30 cellular contexts compared by ENCODE assay signal in the genomic region with DNA sequence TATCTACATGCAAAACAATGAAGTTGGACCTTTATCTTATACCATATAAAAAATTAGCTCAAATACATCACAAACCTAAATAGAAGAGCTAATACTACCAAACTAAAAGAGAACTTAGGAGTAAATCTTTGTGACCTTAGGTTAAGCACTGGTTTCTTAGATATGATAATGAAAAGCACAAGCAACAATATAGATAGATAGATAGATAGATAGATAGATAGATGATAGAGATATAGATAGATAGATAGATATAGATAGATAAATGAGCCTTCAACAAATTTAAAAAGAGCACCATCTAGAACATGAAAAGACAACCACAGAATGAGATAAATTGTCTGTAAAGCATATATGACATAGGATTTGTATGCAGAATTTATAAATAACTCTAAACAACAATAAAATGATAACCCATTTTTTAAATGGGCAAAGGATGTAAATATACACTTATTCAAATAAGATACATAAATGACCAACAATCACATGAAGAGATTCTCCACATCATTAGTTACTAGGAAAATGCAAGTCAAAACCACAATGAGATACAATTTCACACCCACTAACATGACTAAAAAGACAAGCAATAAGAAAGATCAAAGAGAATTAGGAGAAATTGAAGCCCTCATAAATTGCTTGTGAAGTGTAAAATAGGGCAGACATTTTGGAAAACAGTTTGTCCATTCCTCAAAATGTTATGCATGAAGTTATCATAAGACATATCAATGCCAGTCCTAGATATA.
DNase-seq lines count a peak whose midpoint lies in the region; ATAC-seq, FAIRE-seq and TF ChIP-seq lines count a peak whose summit lies in the region.
"Had no signal": no experiment of that assay in that cellular context is flagged by ENCODE, and none has a peak within 500 bp of the region (broad histone marks: within the 10 kb centered on the region; RNA-seq: fewer than 3 reads in every experiment).

No MANE protein-coding gene starts in this region.

- ATAC-seq in activated CD4-positive, CD25-positive, alpha-beta regulatory T cell treated with anti-CD3 and anti-CD28 coated beads, Interleukin-2, amount 50 U/mL, for 24 hours: peak; percentile 72 to 84
- ATAC-seq in HG03378 (IDR thresholded peaks at IDR 0.05; ENCODE audit: unreplicated experiment) (peak; percentile 46), K562 (no peak), pancreas (no peak)
- ATAC-seq: HCT116; lower lobe of right lung; naive thymus-derived CD8-positive, alpha-beta T cell; PC-3; psoas muscle; upper lobe of right lung had no signal

- no peaks in the 10 kb centered on the region for H3K4me1 ChIP-seq in K562 (replicated peaks in 1 of 2; ENCODE audit: control insufficient read depth in 2 of 2, insufficient read depth in 2 of 2, low read length in 2 of 2)
- H3K4me1 ChIP-seq in pancreas: peaks cover 0 to 3% (median 0%) of the 10 kb centered on the region in 3 donors
- no peaks in the 10 kb centered on the region for H3K4me1 ChIP-seq in effector memory CD4-positive, alpha-beta T cell (ENCODE audit: control insufficient read depth, insufficient read depth, low read length, poor library complexity, severe bottlenecking)
- H3K4me1 ChIP-seq: Caco-2, lower lobe of right lung, psoas muscle had no signal

- no peak for TF ChIP-seq EP300 in K562 (IDR thresholded peaks at IDR 0.05; ENCODE audit: low read length)

- H3K9me1 ChIP-seq in K562 (ENCODE audit: control insufficient read depth, insufficient read depth, low read length): no peaks in the 10 kb centered on the region

- H2AFZ ChIP-seq in K562 (ENCODE audit: low read depth, low read length): no peak overlapping the region

- no peak overlapping the region for H3K9ac ChIP-seq in K562 (ENCODE audit: insufficient read depth in 1 of 2, low read depth in 2 of 2, low read length in 2 of 2)

- POLR2A ChIA-PET in K562 (lab: Yijun Ruan, JAX): interaction anchor here (0.8 to 1.4 kb wide), 4 partner anchors 10 to 282 kb away, joined by 3 read pairs; no protein-coding TSS in a partner anchor

- CTCF ChIA-PET in K562 (lab: Yijun Ruan, JAX; ENCODE audit: low intra/inter-chr PET ratio): no interaction called here

- no peak overlapping the region for H3K27ac ChIP-seq in K562 (ENCODE audit: extremely low read depth, low read depth, low read length)
- no peak overlapping the region for H3K27ac ChIP-seq in pancreas
- H3K27ac ChIP-seq in effector memory CD4-positive, alpha-beta T cell (ENCODE audit: insufficient read depth, low read length, poor library complexity, severe bottlenecking): no peak overlapping the region
- H3K27ac ChIP-seq: esophagus squamous epithelium, lower lobe of right lung, psoas muscle, sigmoid colon, upper lobe of right lung had no signal

- no peak for TF ChIP-seq POLR2A in K562 (conservative IDR thresholded peaks at IDR 0.05)

- FAIRE-seq in K562 (lab: Jason Lieb, UNC) (no peak), pancreas (lab: Jason Lieb, UNC) (peak; percentile 9)
- FAIRE-seq: GM12892 had no signal

- no peak for DNase-seq in activated CD4-positive, CD25-positive, alpha-beta regulatory T cell treated with anti-CD3 and anti-CD28 coated beads, Interleukin-2, amount 50 U/mL, for 72 hours
- no peak for DNase-seq in K562 (ENCODE audit: extremely low read depth in 1 of 4, low spot score in 3 of 4)
- DNase-seq in pancreas: no peak
- DNase-seq in NCI-H774 (lab: John Stamatoyannopoulos, UW): no peak
- DNase-seq in middle frontal gyrus (ENCODE audit: extremely low spot score, low spot score): no peak
- DNase-seq in effector memory CD4-positive, alpha-beta T cell: no peak
- DNase-seq: 8988T; activated gamma-delta T cell treated with Interleukin-2 at 50 U/mL for 16 hours; C1 segment of cervical spinal cord; Caco-2; cerebellar nuclear complex; esophagus squamous epithelium; lower lobe of right lung; midbrain; naive thymus-derived CD8-positive, alpha-beta T cell; NCI-H1092 treated with DMSO at 0.1 percent for 48 hours; NCI-H187; NCI-H524; NK-92 treated with Interleukin-12 subunit alpha and Interleukin-12 subunit beta, amount 100 ng/mL, for 24 hours; occipital lobe; psoas muscle; sigmoid colon; stimulated activated CD4-positive, alpha-beta T cell treated with anti-CD3 and anti-CD28 coated beads, Interleukin-4, amount 100 ng/mL, for 24 hours; substantia nigra; upper lobe of right lung had no signal

- H3K4me3 ChIP-seq in K562 (no peak overlapping the region), pancreas (no peak overlapping the region)
- no peak overlapping the region for H3K4me3 ChIP-seq in effector memory CD4-positive, alpha-beta T cell (ENCODE audit: insufficient read depth, low read depth, low read length, poor library complexity, severe bottlenecking)
- H3K4me3 ChIP-seq: esophagus squamous epithelium, lower lobe of right lung, psoas muscle, sigmoid colon, upper lobe of right lung had no signal

- H3K79me2 ChIP-seq in K562 (ENCODE audit: control insufficient read depth, insufficient read depth, low read length): no peaks in the 10 kb centered on the region

- H3K27me3 ChIP-seq in K562 (ENCODE audit: control insufficient read depth in 2 of 2, insufficient read depth in 2 of 2, low read length in 2 of 2): no peaks in the 10 kb centered on the region
- no peaks in the 10 kb centered on the region for H3K27me3 ChIP-seq in pancreas
- no peaks in the 10 kb centered on the region for H3K27me3 ChIP-seq in effector memory CD4-positive, alpha-beta T cell (replicated peaks; ENCODE audit: control insufficient read depth, insufficient read depth, low read length, poor library complexity, severe bottlenecking)
- H3K27me3 ChIP-seq: esophagus squamous epithelium, sigmoid colon, upper lobe of right lung had no signal

- in situ Hi-C loops in K562 (cut with MboI): no loop called here

- no peak overlapping the region for H3K4me2 ChIP-seq in K562 (ENCODE audit: insufficient read depth, low read length)

- intact Hi-C loops in K562 (cut with micrococcal nuclease): no loop called here
- intact Hi-C loops in pancreas (cut with DNase I): no loop called here

- no peaks in the 10 kb centered on the region for H4K20me1 ChIP-seq in K562 (replicated peaks; ENCODE audit: control insufficient read depth, insufficient read depth, low read length)

- no peak for TF ChIP-seq CTCF in K562 (IDR thresholded peaks at IDR 0.05 in 2 of 3, conservative IDR thresholded peaks at IDR 0.05 in 1 of 3; ENCODE audit: insufficient read depth in 2 of 3, low read depth in 1 of 3, low read length in 3 of 3)
- no peak for TF ChIP-seq CTCF in pancreas (IDR thresholded peaks at IDR 0.05)

- no peaks in the 10 kb centered on the region for H3K36me3 ChIP-seq in K562 (ENCODE audit: control insufficient read depth, insufficient read depth, low read length)
- H3K36me3 ChIP-seq in pancreas: no peaks in the 10 kb centered on the region
- H3K36me3 ChIP-seq in effector memory CD4-positive, alpha-beta T cell (ENCODE audit: control insufficient read depth, insufficient read depth, low read length): no peaks in the 10 kb centered on the region
- H3K36me3 ChIP-seq: esophagus squamous epithelium, lower lobe of right lung, sigmoid colon, upper lobe of right lung had no signal

- no TSS peak for BruUV-seq in K562 (replicated peaks; lab: Mats Ljungman, UMichigan)

- no peak for TF ChIP-seq RAD21 in K562 (CRISPR knock-in tag; conservative IDR thresholded peaks at IDR 0.05 in 1 of 2, IDR thresholded peaks at IDR 0.05 in 1 of 2)

- H3K9me3 ChIP-seq in K562 (replicated peaks; ENCODE audit: control insufficient read depth, insufficient read depth, low read depth, low read length): no peaks in the 10 kb centered on the region
- H3K9me3 ChIP-seq in pancreas: no peaks in the 10 kb centered on the region
- H3K9me3 ChIP-seq in effector memory CD4-positive, alpha-beta T cell (ENCODE audit: control insufficient read depth, low read length): no peaks in the 10 kb centered on the region
- H3K9me3 ChIP-seq: Caco-2, esophagus squamous epithelium, lower lobe of right lung, psoas muscle, sigmoid colon, upper lobe of right lung had no signal

TF ChIP-seq in K562, 482 proteins besides CTCF, POLR2A, EP300 and RAD21 (continues in another document):
- peak; percentile 91 for TF ChIP-seq DACH1 (IDR thresholded peaks at IDR 0.05; ENCODE audit: partially characterized antibody)
- TF ChIP-seq YBX1 (IDR thresholded peaks at IDR 0.05): no peak
- TF ChIP-seq GATAD2B (IDR thresholded peaks at IDR 0.05; ENCODE audit: borderline replicate concordance): peak; percentile 66; the same call in 1 of the 2 replicates
- no peak for TF ChIP-seq XRCC5 (IDR thresholded peaks at IDR 0.05; ENCODE audit: low read depth, low read length)
- TF ChIP-seq, protein P1, sequence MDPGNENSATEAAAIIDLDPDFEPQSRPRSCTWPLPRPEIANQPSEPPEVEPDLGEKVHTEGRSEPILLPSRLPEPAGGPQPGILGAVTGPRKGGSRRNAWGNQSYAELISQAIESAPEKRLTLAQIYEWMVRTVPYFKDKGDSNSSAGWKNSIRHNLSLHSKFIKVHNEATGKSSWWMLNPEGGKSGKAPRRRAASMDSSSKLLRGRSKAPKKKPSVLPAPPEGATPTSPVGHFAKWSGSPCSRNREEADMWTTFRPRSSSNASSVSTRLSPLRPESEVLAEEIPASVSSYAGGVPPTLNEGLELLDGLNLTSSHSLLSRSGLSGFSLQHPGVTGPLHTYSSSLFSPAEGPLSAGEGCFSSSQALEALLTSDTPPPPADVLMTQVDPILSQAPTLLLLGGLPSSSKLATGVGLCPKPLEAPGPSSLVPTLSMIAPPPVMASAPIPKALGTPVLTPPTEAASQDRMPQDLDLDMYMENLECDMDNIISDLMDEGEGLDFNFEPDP (CRISPR knock-in tag; IDR thresholded peaks at IDR 0.05): no peak
- no peak for TF ChIP-seq ARID2 (IDR thresholded peaks at IDR 0.05)
- TF ChIP-seq, protein P2, sequence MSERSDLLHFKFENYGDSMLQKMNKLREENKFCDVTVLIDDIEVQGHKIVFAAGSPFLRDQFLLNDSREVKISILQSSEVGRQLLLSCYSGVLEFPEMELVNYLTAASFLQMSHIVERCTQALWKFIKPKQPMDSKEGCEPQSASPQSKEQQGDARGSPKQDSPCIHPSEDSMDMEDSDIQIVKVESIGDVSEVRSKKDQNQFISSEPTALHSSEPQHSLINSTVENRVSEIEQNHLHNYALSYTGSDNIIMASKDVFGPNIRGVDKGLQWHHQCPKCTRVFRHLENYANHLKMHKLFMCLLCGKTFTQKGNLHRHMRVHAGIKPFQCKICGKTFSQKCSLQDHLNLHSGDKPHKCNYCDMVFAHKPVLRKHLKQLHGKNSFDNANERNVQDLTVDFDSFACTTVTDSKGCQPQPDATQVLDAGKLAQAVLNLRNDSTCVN (CRISPR knock-in tag; IDR thresholded peaks at IDR 0.05): no peak

Comparison
In these comparisons a context has a peak if more than half of its experiments do, and no peak if none do; other contexts are left out.
1. ATAC-seq: peak in activated CD4-positive, CD25-positive, alpha-beta regulatory T cell treated with anti-CD3 and anti-CD28 coated beads, Interleukin-2, amount 50 U/mL, for 24 hours (2 of 2) and HG03378 (single experiment); none in K562 (single experiment) and pancreas (0 of 4).